22 cellular contexts compared by ENCODE assay signal in genomic region chr2:198063242-198063641, GRCh38.
"Had no signal": no experiment of that assay in that cellular context is flagged by ENCODE, and none has a peak within 500 bp of the region (broad histone marks: within the 10 kb centered on the region; RNA-seq: fewer than 3 reads in every experiment).

No MANE protein-coding gene starts in this region.

- H3K9me3 ChIP-seq: pancreas, testis, tibial nerve, upper lobe of right lung, vagina had no signal

- H3K9me3 Mint-ChIP-seq: endodermal cell; naive B cell; nephron; stimulated activated naive CD8-positive, alpha-beta T cell treated with anti-CD3 and anti-CD28 coated beads, Interleukin-15, Interleukin-2, amounts not matched to agents 100 ng/mL and 50 ng/mL, for 24 hours had no signal

- H3K36me3 ChIP-seq: pancreas, tibial nerve, upper lobe of right lung, vagina had no signal

- H3K36me3 Mint-ChIP-seq: naive B cell had no signal

- H3K27ac Mint-ChIP-seq: endodermal cell; naive B cell; nephron; progenitor cell of endocrine pancreas; stimulated activated naive CD8-positive, alpha-beta T cell treated with anti-CD3 and anti-CD28 coated beads, Interleukin-15, Interleukin-2, amounts not matched to agents 100 ng/mL and 50 ng/mL, for 24 hours had no signal

- H3K4me1 Mint-ChIP-seq: naive B cell, nephron had no signal

- H3K79me2 ChIP-seq: hepatocyte had no signal

- H2AFZ ChIP-seq: hepatocyte had no signal

- H3K27ac ChIP-seq: hepatocyte, pancreas, testis, tibial nerve, upper lobe of right lung, vagina had no signal

- H3K4me1 ChIP-seq: testis, tibial nerve, upper lobe of right lung, vagina had no signal

- H3K4me2 ChIP-seq: hepatocyte, smooth muscle cell had no signal

- H3K4me3 Mint-ChIP-seq: endodermal cell; naive B cell; nephron; stimulated activated naive CD8-positive, alpha-beta T cell treated with anti-CD3 and anti-CD28 coated beads, Interleukin-15, Interleukin-2, amounts not matched to agents 100 ng/mL and 50 ng/mL, for 24 hours had no signal

- H3K27me3 ChIP-seq: pancreas, testis, tibial nerve, upper lobe of right lung, vagina had no signal

- H3K27me3 Mint-ChIP-seq: naive B cell; progenitor cell of endocrine pancreas; stimulated activated naive CD8-positive, alpha-beta T cell treated with anti-CD3 and anti-CD28 coated beads, Interleukin-15, Interleukin-2, amounts not matched to agents 100 ng/mL and 50 ng/mL, for 24 hours had no signal

- ATAC-seq: left cardiac atrium, left ventricle myocardium superior, pancreas, right cardiac atrium, upper lobe of right lung had no signal

- H3K4me3 ChIP-seq: hepatocyte, pancreas, smooth muscle cell, testis, tibial nerve, upper lobe of right lung, vagina had no signal

- DNase-seq: effector CD4-positive, alpha-beta T cell; endodermal cell; foreskin melanocyte; head of caudate nucleus; kidney; left cardiac atrium; left ventricle myocardium superior; mesendoderm; naive B cell; occipital lobe; pancreas; right cardiac atrium; stimulated activated CD4-positive, alpha-beta T cell treated with anti-CD3 and anti-CD28 coated beads, Interleukin-2, amount 100 ng/mL, for 48 hours; testis; upper lobe of right lung had no signal
